In the genomic region with DNA sequence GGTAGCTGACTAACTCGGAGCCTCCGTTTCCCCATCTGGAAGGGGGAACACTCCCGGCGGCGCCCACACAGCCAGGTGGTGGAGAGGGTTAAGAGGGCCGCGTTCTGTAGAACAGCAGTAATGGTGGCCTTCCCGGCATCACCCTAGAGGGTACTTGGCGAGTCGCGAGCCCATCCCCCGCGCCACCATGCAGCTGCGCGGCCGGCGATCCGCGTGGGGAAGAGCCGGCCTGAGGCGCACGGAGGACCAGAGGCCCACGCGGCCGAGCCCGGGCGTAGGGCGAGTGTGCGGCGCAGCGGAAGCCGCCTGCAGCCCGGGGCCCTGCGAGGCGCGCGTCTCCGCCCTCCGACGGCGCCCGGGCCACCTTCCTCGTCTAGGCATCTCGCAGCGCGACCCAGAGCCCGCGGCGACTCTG, we compare ENCODE assay signal across 1 cellular context.
TF ChIP-seq lines count a peak whose summit lies in the region.

No MANE protein-coding gene starts in this region.

TF ChIP-seq in K562, 482 proteins besides CTCF, POLR2A, EP300 and RAD21 (continued from another document):
- TF ChIP-seq, protein P1, sequence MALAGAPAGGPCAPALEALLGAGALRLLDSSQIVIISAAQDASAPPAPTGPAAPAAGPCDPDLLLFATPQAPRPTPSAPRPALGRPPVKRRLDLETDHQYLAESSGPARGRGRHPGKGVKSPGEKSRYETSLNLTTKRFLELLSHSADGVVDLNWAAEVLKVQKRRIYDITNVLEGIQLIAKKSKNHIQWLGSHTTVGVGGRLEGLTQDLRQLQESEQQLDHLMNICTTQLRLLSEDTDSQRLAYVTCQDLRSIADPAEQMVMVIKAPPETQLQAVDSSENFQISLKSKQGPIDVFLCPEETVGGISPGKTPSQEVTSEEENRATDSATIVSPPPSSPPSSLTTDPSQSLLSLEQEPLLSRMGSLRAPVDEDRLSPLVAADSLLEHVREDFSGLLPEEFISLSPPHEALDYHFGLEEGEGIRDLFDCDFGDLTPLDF (CRISPR knock-in tag; IDR thresholded peaks at IDR 0.05), result no peak
- TF ChIP-seq HMG20A (CRISPR knock-in tag; conservative IDR thresholded peaks at IDR 0.05) (no peak), CTBP1 (IDR thresholded peaks at IDR 0.05; ENCODE audit: borderline replicate concordance) (peak; percentile 61; the same call in 1 of the 2 replicates), RBM25 (IDR thresholded peaks at IDR 0.05; ENCODE audit: low read depth, low read length, severe bottlenecking) (no peak), CHD1 (IDR thresholded peaks at IDR 0.05; ENCODE audit: low read length) (peak; percentile 73), HDAC8 (tag; IDR thresholded peaks at IDR 0.05) (peak; percentile 43; the same call in 1 of the 2 replicates), LCOR (CRISPR knock-in tag; IDR thresholded peaks at IDR 0.05) (no peak), ELF1 (tag; IDR thresholded peaks at IDR 0.05) (no peak), MYC (IDR thresholded peaks at IDR 0.05; ENCODE audit: low read depth, low read length) (0 out of 2 replicates have a peak, but pooled peaks have one; percentile 30), MYC (CRISPR knock-in tag; IDR thresholded peaks at IDR 0.05; ENCODE audit: borderline replicate concordance, low read depth) (no peak), SAP30 (IDR thresholded peaks at IDR 0.05; ENCODE audit: borderline replicate concordance, insufficient read depth, low read depth, low read length, poor library complexity, severe bottlenecking) (peak; percentile 25), NEUROD1 (IDR thresholded peaks at IDR 0.05; ENCODE audit: borderline replicate concordance, low read depth, low read length, partially characterized antibody) (no peak), ZNF436 (CRISPR knock-in tag; IDR thresholded peaks at IDR 0.05) (no peak), NRF1 (conservative IDR thresholded peaks at IDR 0.05 in 1 of 2, IDR thresholded peaks at IDR 0.05 in 1 of 2) (peak in 1 of 2 experiments; percentile 43; a peak in 2 of 4 replicates), SIN3A (IDR thresholded peaks at IDR 0.05; ENCODE audit: borderline replicate concordance in 2 of 2, control insufficient read depth in 1 of 2, low read depth in 2 of 2, low read length in 2 of 2) (0 out of 4 replicates have a peak, but pooled peaks of 1 of the 2 experiments have one; percentile 66), SMC3 (conservative IDR thresholded peaks at IDR 0.05; ENCODE audit: insufficient read depth, low read depth, low read length) (no peak), MEF2D (tag; conservative IDR thresholded peaks at IDR 0.05; ENCODE audit: low read depth) (no peak), SREBF2 (CRISPR knock-in tag; IDR thresholded peaks at IDR 0.05) (no peak), GATAD2B (IDR thresholded peaks at IDR 0.05; ENCODE audit: borderline replicate concordance) (peak; percentile 63; the same call in 1 of the 2 replicates)
- TF ChIP-seq, protein P2, sequence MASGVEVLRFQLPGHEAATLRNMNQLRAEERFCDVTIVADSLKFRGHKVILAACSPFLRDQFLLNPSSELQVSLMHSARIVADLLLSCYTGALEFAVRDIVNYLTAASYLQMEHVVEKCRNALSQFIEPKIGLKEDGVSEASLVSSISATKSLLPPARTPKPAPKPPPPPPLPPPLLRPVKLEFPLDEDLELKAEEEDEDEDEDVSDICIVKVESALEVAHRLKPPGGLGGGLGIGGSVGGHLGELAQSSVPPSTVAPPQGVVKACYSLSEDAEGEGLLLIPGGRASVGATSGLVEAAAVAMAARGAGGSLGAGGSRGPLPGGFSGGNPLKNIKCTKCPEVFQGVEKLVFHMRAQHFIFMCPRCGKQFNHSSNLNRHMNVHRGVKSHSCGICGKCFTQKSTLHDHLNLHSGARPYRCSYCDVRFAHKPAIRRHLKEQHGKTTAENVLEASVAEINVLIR (CRISPR knock-in tag; IDR thresholded peaks at IDR 0.05), result no peak
- TF ChIP-seq, protein P3, sequence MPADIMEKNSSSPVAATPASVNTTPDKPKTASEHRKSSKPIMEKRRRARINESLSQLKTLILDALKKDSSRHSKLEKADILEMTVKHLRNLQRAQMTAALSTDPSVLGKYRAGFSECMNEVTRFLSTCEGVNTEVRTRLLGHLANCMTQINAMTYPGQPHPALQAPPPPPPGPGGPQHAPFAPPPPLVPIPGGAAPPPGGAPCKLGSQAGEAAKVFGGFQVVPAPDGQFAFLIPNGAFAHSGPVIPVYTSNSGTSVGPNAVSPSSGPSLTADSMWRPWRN (IDR thresholded peaks at IDR 0.05; ENCODE audit: low read depth), result no peak
- TF ChIP-seq, protein P4, sequence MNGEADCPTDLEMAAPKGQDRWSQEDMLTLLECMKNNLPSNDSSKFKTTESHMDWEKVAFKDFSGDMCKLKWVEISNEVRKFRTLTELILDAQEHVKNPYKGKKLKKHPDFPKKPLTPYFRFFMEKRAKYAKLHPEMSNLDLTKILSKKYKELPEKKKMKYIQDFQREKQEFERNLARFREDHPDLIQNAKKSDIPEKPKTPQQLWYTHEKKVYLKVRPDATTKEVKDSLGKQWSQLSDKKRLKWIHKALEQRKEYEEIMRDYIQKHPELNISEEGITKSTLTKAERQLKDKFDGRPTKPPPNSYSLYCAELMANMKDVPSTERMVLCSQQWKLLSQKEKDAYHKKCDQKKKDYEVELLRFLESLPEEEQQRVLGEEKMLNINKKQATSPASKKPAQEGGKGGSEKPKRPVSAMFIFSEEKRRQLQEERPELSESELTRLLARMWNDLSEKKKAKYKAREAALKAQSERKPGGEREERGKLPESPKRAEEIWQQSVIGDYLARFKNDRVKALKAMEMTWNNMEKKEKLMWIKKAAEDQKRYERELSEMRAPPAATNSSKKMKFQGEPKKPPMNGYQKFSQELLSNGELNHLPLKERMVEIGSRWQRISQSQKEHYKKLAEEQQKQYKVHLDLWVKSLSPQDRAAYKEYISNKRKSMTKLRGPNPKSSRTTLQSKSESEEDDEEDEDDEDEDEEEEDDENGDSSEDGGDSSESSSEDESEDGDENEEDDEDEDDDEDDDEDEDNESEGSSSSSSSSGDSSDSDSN (IDR thresholded peaks at IDR 0.05; ENCODE audit: borderline replicate concordance in 1 of 2, low read depth in 2 of 2, low read length in 2 of 2), result peak in 1 of 2 experiments; percentile 53; a peak in 1 of 4 replicates
- TF ChIP-seq, protein P5, sequence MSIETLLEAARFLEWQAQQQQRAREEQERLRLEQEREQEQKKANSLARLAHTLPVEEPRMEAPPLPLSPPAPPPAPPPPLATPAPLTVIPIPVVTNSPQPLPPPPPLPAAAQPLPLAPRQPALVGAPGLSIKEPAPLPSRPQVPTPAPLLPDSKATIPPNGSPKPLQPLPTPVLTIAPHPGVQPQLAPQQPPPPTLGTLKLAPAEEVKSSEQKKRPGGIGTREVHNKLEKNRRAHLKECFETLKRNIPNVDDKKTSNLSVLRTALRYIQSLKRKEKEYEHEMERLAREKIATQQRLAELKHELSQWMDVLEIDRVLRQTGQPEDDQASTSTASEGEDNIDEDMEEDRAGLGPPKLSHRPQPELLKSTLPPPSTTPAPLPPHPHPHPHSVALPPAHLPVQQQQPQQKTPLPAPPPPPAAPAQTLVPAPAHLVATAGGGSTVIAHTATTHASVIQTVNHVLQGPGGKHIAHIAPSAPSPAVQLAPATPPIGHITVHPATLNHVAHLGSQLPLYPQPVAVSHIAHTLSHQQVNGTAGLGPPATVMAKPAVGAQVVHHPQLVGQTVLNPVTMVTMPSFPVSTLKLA (conservative IDR thresholded peaks at IDR 0.05), result 0 out of 4 replicates have a peak, but pooled peaks have one; percentile 6 to 9
